ENCODE assay signal across 8 cellular contexts in genomic region chr7:87218941-87219544, GRCh38. TPM values are rescaled to one million over a fixed set of nuclear protein-coding genes. Genes with fewer than 3 reads are reported as not detected.
DNase-seq lines count a peak whose midpoint lies in the region; ATAC-seq and TF ChIP-seq lines count a peak whose summit lies in the region.

No MANE protein-coding gene starts in this region.

- H3K27me3 ChIP-seq in SK-N-SH (ENCODE audit: insufficient read depth) (no peaks in the 10 kb centered on the region), mammary epithelial cell (ENCODE audit: insufficient read depth, low read length) (no peaks in the 10 kb centered on the region)

- intact Hi-C loops in mammary epithelial cell (cut with micrococcal nuclease) = loop anchor here (1.0 kb wide), 1 partner anchor 67 kb away; the partner anchor contains the start of gene DMTF1

- peak overlapping the region; percentile 95 to 99 for H3K4me3 ChIP-seq in SK-N-SH (ENCODE audit: low read depth in 2 of 2, low read length in 1 of 2)
- H3K4me3 ChIP-seq in mammary epithelial cell (replicated peaks in 1 of 3; ENCODE audit: insufficient read depth in 1 of 3, low read depth in 2 of 3, low read length in 3 of 3) = peak overlapping the region; percentile 73 to 97 (median 97)
- peak overlapping the region; percentile 68 to 95 (median 89) for H3K4me3 ChIP-seq in skin epidermis

- H2AFZ ChIP-seq in SK-N-SH (ENCODE audit: low read depth) = peak overlapping the region; percentile 94
- H2AFZ ChIP-seq in mammary epithelial cell (ENCODE audit: low read depth, low read length) = peak overlapping the region; percentile 96

- dilution Hi-C loops in mammary epithelial cell (cut with HindIII; ENCODE audit: low sequenced_read_pairs) = no loop called here

- TF ChIP-seq CTCF in SK-N-SH (IDR thresholded peaks at IDR 0.05) (no peak), mammary epithelial cell (conservative IDR thresholded peaks at IDR 0.05 in 1 of 2, IDR thresholded peaks at IDR 0.05 in 1 of 2; ENCODE audit: extremely low read depth in 1 of 2, insufficient read depth in 1 of 2, low read depth in 1 of 2, low read length in 2 of 2) (no peak)

- BruUV-seq in mammary epithelial cell (replicated peaks; lab: Mats Ljungman, UMichigan) = no TSS peak

- H3K79me2 ChIP-seq in SK-N-SH (ENCODE audit: insufficient read depth) = peaks cover 23% of the 10 kb centered on the region
- peaks cover 57% of the 10 kb centered on the region for H3K79me2 ChIP-seq in mammary epithelial cell (ENCODE audit: insufficient read depth, low read length)

- peak overlapping the region; percentile 90 to 98 (median 97) for H3K4me3 Mint-ChIP-seq in immature natural killer cell

- no peak for TF ChIP-seq RAD21 in SK-N-SH (IDR thresholded peaks at IDR 0.05; ENCODE audit: low read length)

- ATAC-seq in HG03066 (IDR thresholded peaks at IDR 0.05; ENCODE audit: low read depth, unreplicated experiment) = peak; percentile 8

- no peaks in the 10 kb centered on the region for H3K9me3 Mint-ChIP-seq in immature natural killer cell

- peak overlapping the region; percentile 94 for H3K4me2 ChIP-seq in SK-N-SH
- H3K4me2 ChIP-seq in mammary epithelial cell (ENCODE audit: insufficient read depth, low read depth, low read length) = peak overlapping the region; percentile 88

- DNase-seq in NCI-H748 (lab: John Stamatoyannopoulos, UW; ENCODE audit: unreplicated experiment) (peak; percentile 66), NCI-H748 treated with DMSO at 0.1 percent for 48 hours (lab: John Stamatoyannopoulos, UW) (no peak), SK-N-SH (peak; percentile 60), mammary epithelial cell (peak; percentile 51), immature natural killer cell (peak in 1 of 3 donors; percentile 28), NCI-H2029 treated with DMSO at 0.1 percent for 48 hours (lab: John Stamatoyannopoulos, UW) (no peak)

- no peaks in the 10 kb centered on the region for H3K36me3 Mint-ChIP-seq in immature natural killer cell

- peaks cover 5% of the 10 kb centered on the region for H3F3A ChIP-seq in SK-N-SH (replicated peaks; ENCODE audit: insufficient read depth)

- H3K9ac ChIP-seq in SK-N-SH (peak overlapping the region; percentile 87), mammary epithelial cell (ENCODE audit: insufficient read depth, low read length) (peak overlapping the region; percentile 94)

- POLR2A ChIA-PET in SK-N-SH (lab: Yijun Ruan, JAX) = interaction anchor here (1.0 to 2.4 kb wide), 4 partner anchors 11 to 67 kb away, joined by 4 to 22 read pairs (median 6); partner anchors contain the start of gene DMTF1

- H3K36me3 ChIP-seq in SK-N-SH (replicated peaks in 1 of 2; ENCODE audit: control insufficient read depth in 1 of 2, insufficient read depth in 2 of 2, low read length in 1 of 2) (peaks cover 0 to 15% of the 10 kb centered on the region in 2 experiments), mammary epithelial cell (ENCODE audit: insufficient read depth, low read length) (peaks cover 3% of the 10 kb centered on the region)

- H3K4me1 ChIP-seq in SK-N-SH (ENCODE audit: control insufficient read depth in 1 of 2, insufficient read depth in 2 of 2, low read depth in 1 of 2, low read length in 1 of 2) (peaks cover 0 to 24% of the 10 kb centered on the region in 2 experiments; a peak in 2 of 4 replicates), mammary epithelial cell (ENCODE audit: insufficient read depth, low read length) (peaks cover 21% of the 10 kb centered on the region)

- H3K27ac ChIP-seq in SK-N-SH (ENCODE audit: low read depth in 2 of 2, low read length in 1 of 2) (peak overlapping the region; percentile 61 to 74), mammary epithelial cell (ENCODE audit: insufficient read depth, low read depth, low read length) (peak overlapping the region; percentile 69), skin epidermis (peak overlapping the region; percentile 52 to 93 (median 85))

- 29% methylated on average over 12 of the region's 16 CpGs for WGBS in SK-N-SH (ENCODE audit: low lambda C conversion rate)
- WGBS in mammary epithelial cell (ENCODE audit: low coverage, missing lambda C conversion rate) = 3% methylated on average over 15 of the region's 16 CpGs

- in situ Hi-C loops in mammary epithelial cell (cut with MboI; ENCODE audit: low sequenced_read_pairs in 2 of 2) = no loop called here

- CTCF ChIA-PET in SK-N-SH (lab: Yijun Ruan, JAX) = interaction anchor here (0.7 to 2.8 kb wide), 11 partner anchors 11 to 292 kb away, joined by 3 to 13 read pairs (median 4); partner anchors contain the start of gene ELAPOR2
- CTCF ChIA-PET in mammary epithelial cell (lab: Charles Lee; ENCODE audit: low non-redundant PET) = interaction anchor here (0.8 kb wide), 2 partner anchors 66 to 595 kb away, joined by 6 to 9 read pairs; no protein-coding TSS in a partner anchor

- H3K27ac Mint-ChIP-seq in immature natural killer cell = peak overlapping the region; percentile 90 to 97 (median 95)

- H4K20me1 ChIP-seq in SK-N-SH (ENCODE audit: insufficient read depth) = no peaks in the 10 kb centered on the region
- no peaks in the 10 kb centered on the region for H4K20me1 ChIP-seq in mammary epithelial cell (ENCODE audit: insufficient read depth, low read length)

- no peaks in the 10 kb centered on the region for H3K9me3 ChIP-seq in SK-N-SH
- H3K9me3 ChIP-seq in mammary epithelial cell (replicated peaks; ENCODE audit: insufficient read depth, low read length) = no peaks in the 10 kb centered on the region

- peaks cover 51 to 61% of the 10 kb centered on the region in 2 donors for H3K4me1 Mint-ChIP-seq in immature natural killer cell

- H3K9me2 ChIP-seq in SK-N-SH = no peaks in the 10 kb centered on the region

- no peak for TF ChIP-seq EP300 in SK-N-SH (IDR thresholded peaks at IDR 0.05; ENCODE audit: borderline replicate concordance in 1 of 2, low read depth in 1 of 2, low read length in 1 of 2)

- H3K27me3 Mint-ChIP-seq in immature natural killer cell (ENCODE audit: low read depth in 3 of 3) = peaks cover 0 to 7% (median 2%) of the 10 kb centered on the region in 3 donors

TF ChIP-seq in SK-N-SH, 30 proteins besides CTCF, POLR2A, EP300 and RAD21 (continues in another document):
- no peak for TF ChIP-seq FOXM1 (IDR thresholded peaks at IDR 0.05; ENCODE audit: low read depth)
- no peak for TF ChIP-seq TCF12 (IDR thresholded peaks at IDR 0.05)
- no peak for TF ChIP-seq CHD2 (IDR thresholded peaks at IDR 0.05; ENCODE audit: low read length, partially characterized antibody)
- TF ChIP-seq MEF2A (IDR thresholded peaks at IDR 0.05; ENCODE audit: borderline replicate concordance, low read depth) = no peak
- TF ChIP-seq MXI1 (IDR thresholded peaks at IDR 0.05; ENCODE audit: low read depth, low read length) = no peak
- no peak for TF ChIP-seq USF1 (IDR thresholded peaks at IDR 0.05; ENCODE audit: borderline replicate concordance, low read depth)
- TF ChIP-seq ELF1 (IDR thresholded peaks at IDR 0.05) = no peak
- no peak for TF ChIP-seq PBX3 (IDR thresholded peaks at IDR 0.05)
- no peak for TF ChIP-seq NRF1 (IDR thresholded peaks at IDR 0.05; ENCODE audit: low read depth, low read length)
- no peak for TF ChIP-seq MAX (IDR thresholded peaks at IDR 0.05; ENCODE audit: low read depth)
- TF ChIP-seq GATA2 (CRISPR knock-in tag; IDR thresholded peaks at IDR 0.05) = no peak
- TF ChIP-seq SIN3A (IDR thresholded peaks at IDR 0.05; ENCODE audit: borderline replicate concordance, low read depth, low read length) = no peak
- TF ChIP-seq TEAD4 (IDR thresholded peaks at IDR 0.05; ENCODE audit: borderline replicate concordance, insufficient read depth) = no peak
- TF ChIP-seq ZBTB33 (IDR thresholded peaks at IDR 0.05; ENCODE audit: borderline replicate concordance, low read depth) = no peak
- TF ChIP-seq RCOR1 (IDR thresholded peaks at IDR 0.05; ENCODE audit: low read length) = no peak
- no peak for TF ChIP-seq SMC3 (IDR thresholded peaks at IDR 0.05; ENCODE audit: low read depth, low read length)

RNA-seq across cellular contexts. Expression of gene TMEM243, which starts 0.5 kb away (rescaled TPM):
- 31.1 and 36.5 TPM in 2 replicates for polyA plus RNA-seq in SK-N-SH (2012; rRNA removed)
- polyA plus RNA-seq in SK-N-SH (2012; cell fraction: cytosol; rRNA removed) = 42.5 and 50.4 TPM in 2 replicates
- polyA plus RNA-seq in SK-N-SH (2012; cell fraction: nucleus; rRNA removed) = 36.0 and 51.1 TPM in 2 replicates
- 10 to 100 TPM; 11.0 to 19.5 TPM for total RNA-seq in mammary epithelial cell
- polyA plus RNA-seq in mammary epithelial cell = 18.3 TPM
- not detected for polyA minus RNA-seq in mammary epithelial cell
- polyA plus RNA-seq in immature natural killer cell = 10 to 100 TPM; 35.2 to 47.7 (median 47.1) TPM

Comparison
In these comparisons a context has a peak if more than half of its experiments do, and no peak if none do; other contexts are left out.
1. DNase-seq: peak in NCI-H748 (single experiment), SK-N-SH (single experiment) and mammary epithelial cell (single experiment); none in NCI-H748 treated with DMSO at 0.1 percent for 48 hours (single experiment) and NCI-H2029 treated with DMSO at 0.1 percent for 48 hours (single experiment).
2. Peak in every context shown above with its lines, with median percentiles within 50 percentile points of each other: H3K27ac ChIP-seq and H3K4me3 ChIP-seq.